Comparison of ENCODE assay signal across 8 cellular contexts in the genomic region with DNA sequence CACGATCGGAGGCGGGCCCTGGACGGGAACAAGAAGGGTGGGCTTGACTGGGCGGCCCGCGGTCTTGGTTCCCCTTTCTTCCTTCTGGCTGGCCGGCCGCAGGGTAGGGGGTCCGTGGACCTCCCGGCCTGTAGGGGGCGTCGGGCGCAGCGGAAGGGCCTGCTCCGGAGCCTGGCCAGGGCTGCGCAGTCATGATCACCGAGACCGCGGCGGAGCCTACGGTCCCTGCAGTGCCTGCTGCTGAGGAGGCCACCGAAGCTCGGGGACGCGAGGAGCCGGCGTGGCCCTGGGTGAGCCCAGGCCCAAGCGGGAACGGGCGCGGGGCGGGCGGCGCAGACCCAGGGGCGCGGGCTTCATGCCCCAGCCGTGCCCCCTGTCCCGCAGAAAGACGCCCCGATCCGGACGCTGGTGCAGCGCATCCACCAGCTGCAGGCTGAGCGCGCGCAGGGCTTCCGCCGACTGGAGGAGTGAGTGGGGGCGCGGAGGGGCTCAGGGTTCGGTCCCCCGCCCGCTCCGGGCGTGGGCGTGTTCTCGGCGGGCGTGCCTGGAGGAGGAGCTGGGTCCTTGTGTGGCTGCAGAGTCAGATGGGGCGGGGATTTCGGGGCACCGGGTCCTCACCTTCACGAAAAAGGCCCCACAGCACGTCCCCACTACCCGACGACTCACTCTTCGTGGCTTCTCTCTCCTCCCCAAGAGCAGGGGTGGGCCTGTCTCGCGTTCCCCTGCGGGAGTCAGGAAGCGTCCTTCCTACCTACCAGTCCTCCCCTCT. TPM values are rescaled to one million over a fixed set of nuclear protein-coding genes. Genes with fewer than 3 reads are reported as not detected.
DNase-seq lines count a peak whose midpoint lies in the region; ATAC-seq lines count a peak whose summit lies in the region.

A gene (plus strand): TSS at position 188 of the 769 bp plus-strand sequence. CDS start 4 bp downstream, at position 192.

- H3K27me3 Mint-ChIP-seq in activated CD8-positive, alpha-beta T cell treated with anti-CD3 and anti-CD28 coated beads, Interleukin-2, amount 10 ng/mL, durations not matched to agents 7 days and 5 days (ENCODE audit: low read depth), result no peaks in the 10 kb centered on the region

- POLR2A ChIA-PET in activated CD8-positive, alpha-beta T cell treated with anti-CD3 and anti-CD28 coated beads, Interleukin-2, amount 10 ng/mL, durations not matched to agents 7 days and 5 days (lab: Charles Lee), result interaction anchor here (0.6 to 6.3 kb wide), 17 partner anchors 8 to 331 kb away, joined by 3 to 82 read pairs (median 4); a partner anchor contains a TSS

- CTCF ChIA-PET in activated CD8-positive, alpha-beta T cell treated with anti-CD3 and anti-CD28 coated beads, Interleukin-2, amount 10 ng/mL, durations not matched to agents 7 days and 5 days (lab: Charles Lee), result interaction anchor here (0.7 to 5.4 kb wide), 27 partner anchors 10 to 330 kb away, joined by 3 to 56 read pairs (median 4); a partner anchor contains a TSS

- peak within 1 kb of the TSS; percentile 96 for H3K27ac Mint-ChIP-seq in activated CD8-positive, alpha-beta T cell treated with anti-CD3 and anti-CD28 coated beads, Interleukin-2, amount 10 ng/mL, durations not matched to agents 7 days and 5 days

- peak; percentile 73 for ATAC-seq in GM19372 (IDR thresholded peaks at IDR 0.05; ENCODE audit: low read depth, unreplicated experiment)
- peak; percentile 51 for ATAC-seq in HG03520 (IDR thresholded peaks at IDR 0.05; ENCODE audit: unreplicated experiment)
- ATAC-seq in activated CD8-positive, alpha-beta T cell treated with anti-CD3 and anti-CD28 coated beads, Interleukin-2, amount 10 ng/mL, durations not matched to agents 7 days and 5 days, result peak; percentile 79

- H3K4me1 Mint-ChIP-seq in activated CD8-positive, alpha-beta T cell treated with anti-CD3 and anti-CD28 coated beads, Interleukin-2, amount 10 ng/mL, durations not matched to agents 7 days and 5 days (ENCODE audit: low read depth), result peaks cover 47% of the 10 kb centered on the region

- peaks cover 19% of the 10 kb centered on the region for H3K36me3 Mint-ChIP-seq in activated CD8-positive, alpha-beta T cell treated with anti-CD3 and anti-CD28 coated beads, Interleukin-2, amount 10 ng/mL, durations not matched to agents 7 days and 5 days (ENCODE audit: low read depth)

- H3K4me3 Mint-ChIP-seq in activated CD8-positive, alpha-beta T cell treated with anti-CD3 and anti-CD28 coated beads, Interleukin-2, amount 10 ng/mL, durations not matched to agents 7 days and 5 days, result peak within 1 kb of the TSS; percentile 83

- DNase-seq in CD1c-positive myeloid dendritic cell (ENCODE audit: extremely low spot score) (peak; percentile 79), NK-92 (lab: John Stamatoyannopoulos, UW; ENCODE audit: unreplicated experiment) (peak; percentile 51), medulla oblongata (ENCODE audit: extremely low spot score) (peak; percentile 81)
- peak; percentile 93 for DNase-seq in activated CD8-positive, alpha-beta T cell treated with anti-CD3 and anti-CD28 coated beads, Interleukin-2, amount 10 ng/mL, durations not matched to agents 7 days and 5 days
- peak; percentile 82 for DNase-seq in effector CD8-positive, alpha-beta T cell (lab: John Stamatoyannopoulos, UW)
- peak; percentile 74 for DNase-seq in stimulated activated CD8-positive, alpha-beta memory T cell treated with anti-CD3 and anti-CD28 coated beads, Interleukin-12 subunit alpha, Interleukin-12 subunit beta, amount 100 ng/mL, for 1 hour (ENCODE audit: low read depth)

- H3K9me3 Mint-ChIP-seq in activated CD8-positive, alpha-beta T cell treated with anti-CD3 and anti-CD28 coated beads, Interleukin-2, amount 10 ng/mL, durations not matched to agents 7 days and 5 days (ENCODE audit: insufficient read depth), result no peaks in the 10 kb centered on the region

RNA-seq across cellular contexts. Expression of the gene that starts here (rescaled TPM):
- 10 to 100 TPM; 91.5 to 98.7 TPM for total RNA-seq in activated CD8-positive, alpha-beta T cell treated with anti-CD3 and anti-CD28 coated beads, Interleukin-2, amount 10 ng/mL, durations not matched to agents 7 days and 5 days

Comparison
In these comparisons a context has a peak if more than half of its experiments do, and no peak if none do; other contexts are left out.
1. Peak in every context shown above with its lines: DNase-seq and ATAC-seq.